Comparison of ENCODE assay signal across 1 cellular context in the genomic region with DNA sequence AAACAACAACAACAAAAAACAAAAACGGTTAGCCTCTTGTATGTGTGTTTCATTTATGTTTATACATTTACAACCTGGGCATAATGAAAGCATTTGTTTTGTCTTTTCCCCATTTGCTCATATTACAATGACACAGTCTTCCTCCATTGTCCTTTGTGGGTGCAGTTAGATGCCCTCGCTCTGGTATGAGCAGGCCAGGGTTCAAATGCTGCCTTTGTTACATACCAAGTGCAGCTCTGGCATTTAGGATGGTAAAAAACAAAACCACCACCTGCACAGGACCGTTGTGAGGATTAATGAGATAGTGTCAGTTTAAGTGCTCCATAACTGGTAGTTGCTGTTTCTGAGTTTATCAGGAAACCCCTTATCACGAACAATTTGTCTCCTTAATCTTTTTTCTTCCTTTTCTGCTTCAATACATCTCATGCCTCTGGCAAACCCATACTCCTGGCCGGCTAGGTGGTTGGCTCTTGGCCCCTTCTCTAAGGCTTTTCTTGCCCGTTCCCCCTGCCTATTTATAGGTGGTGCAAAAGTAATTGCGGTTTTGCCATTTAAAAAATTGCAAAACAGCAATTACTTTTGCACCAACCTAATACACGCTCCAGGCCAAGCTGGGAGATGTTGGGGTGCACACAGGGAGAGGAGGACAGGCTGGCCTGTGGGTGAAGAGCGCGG.
TF ChIP-seq lines count a peak whose summit lies in the region.

No MANE protein-coding gene starts in this region.

TF ChIP-seq in WTC11, 78 proteins besides CTCF, POLR2A, EP300 and RAD21 (continued from another document):
- TF ChIP-seq HMGXB4 (CRISPR knock-in tag; IDR thresholded peaks at IDR 0.05) (no peak), RORB (CRISPR knock-in tag; IDR thresholded peaks at IDR 0.05) (no peak)
